ENCODE assay signal across 9 cellular contexts in the genomic region with DNA sequence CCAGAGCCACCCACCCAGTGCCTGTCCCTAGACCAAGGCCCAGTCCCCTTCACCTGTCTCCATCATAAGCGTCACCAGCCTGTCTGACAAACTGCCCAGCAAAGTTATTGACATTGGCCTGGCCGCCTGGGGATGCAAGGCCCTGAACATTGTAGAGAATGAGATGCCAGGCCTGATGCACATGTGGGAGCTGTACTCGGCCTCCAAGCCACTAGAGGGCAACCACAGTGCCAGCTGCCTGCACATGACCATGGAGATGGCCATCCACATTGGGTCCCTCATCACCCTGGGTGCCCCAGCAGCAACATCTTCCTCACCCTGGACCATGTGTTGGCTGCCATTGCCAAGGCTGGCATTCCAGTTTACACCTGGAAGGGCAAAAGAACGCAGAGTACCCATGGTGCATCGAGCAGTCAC.
DNase-seq lines count a peak whose midpoint lies in the region; ATAC-seq, FAIRE-seq and TF ChIP-seq lines count a peak whose summit lies in the region.
"Had no signal": no experiment of that assay in that cellular context is flagged by ENCODE, and none has a peak within 500 bp of the region (broad histone marks: within the 10 kb centered on the region; RNA-seq: fewer than 3 reads in every experiment).

No MANE protein-coding gene starts in this region.

- H3K9me1 ChIP-seq in endothelial cell of umbilical vein (replicated peaks; ENCODE audit: control insufficient read depth, extremely low read depth, insufficient read depth, low read length) = no peaks in the 10 kb centered on the region

- H3K4me2 ChIP-seq in PC-3 (ENCODE audit: low read length) = no peak overlapping the region
- no peak overlapping the region for H3K4me2 ChIP-seq in endothelial cell of umbilical vein (ENCODE audit: insufficient read depth, low read length)

- DNase-seq in cardiac septum (ENCODE audit: low spot score) (peak; percentile 67), right cardiac atrium (no peak), PC-3 (no peak), endothelial cell of umbilical vein (ENCODE audit: low read depth, low spot score) (no peak), posterior vena cava (ENCODE audit: low spot score) (no peak), globus pallidus (ENCODE audit: low spot score) (no peak), NCI-H2196 treated with DMSO at 0.1 percent for 48 hours (lab: John Stamatoyannopoulos, UW; ENCODE audit: unreplicated experiment) (no peak)
- DNase-seq: heart right ventricle had no signal

- CTCF ChIA-PET in PC-3 (lab: Charles Lee) = no interaction called here
- CTCF ChIA-PET in endothelial cell of umbilical vein (lab: Charles Lee) = no interaction called here

- H3K79me2 ChIP-seq in PC-3 (ENCODE audit: low read length) (no peaks in the 10 kb centered on the region), endothelial cell of umbilical vein (ENCODE audit: control insufficient read depth, insufficient read depth, low read length) (no peaks in the 10 kb centered on the region)

- H2AFZ ChIP-seq in PC-3 (ENCODE audit: low read length) (no peak overlapping the region), endothelial cell of umbilical vein (ENCODE audit: low read depth, low read length) (no peak overlapping the region)

- BruUV-seq in PC-3 (replicated peaks; lab: Mats Ljungman, UMichigan) (no TSS peak), endothelial cell of umbilical vein (replicated peaks; lab: Mats Ljungman, UMichigan) (no TSS peak)

- H3K9me3 ChIP-seq in right cardiac atrium (ENCODE audit: control insufficient read depth, low read length) = no peaks in the 10 kb centered on the region
- H3K9me3 ChIP-seq in PC-3 (ENCODE audit: low read length) = no peaks in the 10 kb centered on the region
- no peaks in the 10 kb centered on the region for H3K9me3 ChIP-seq in endothelial cell of umbilical vein (replicated peaks; ENCODE audit: control insufficient read depth, insufficient read depth, low read length)
- H3K9me3 ChIP-seq: heart right ventricle had no signal

- no peaks in the 10 kb centered on the region for H3F3A ChIP-seq in PC-3 (ENCODE audit: low read length, unreplicated experiment)

- H3K9ac ChIP-seq in PC-3 (ENCODE audit: low read length) (no peak overlapping the region), endothelial cell of umbilical vein (replicated peaks; ENCODE audit: extremely low read depth, insufficient read depth, low read length) (no peak overlapping the region)

- H3K4me1 ChIP-seq in right cardiac atrium (ENCODE audit: control insufficient read depth, insufficient read depth, low read length) (no peaks in the 10 kb centered on the region), PC-3 (ENCODE audit: insufficient read depth, low read length) (no peaks in the 10 kb centered on the region), endothelial cell of umbilical vein (ENCODE audit: control insufficient read depth, extremely low read depth, insufficient read depth, low read length) (no peaks in the 10 kb centered on the region)
- H3K4me1 ChIP-seq: heart right ventricle had no signal

- H4K20me1 ChIP-seq in PC-3 (ENCODE audit: low read length) = no peaks in the 10 kb centered on the region
- H4K20me1 ChIP-seq in endothelial cell of umbilical vein (replicated peaks; ENCODE audit: control insufficient read depth, extremely low read depth, insufficient read depth, low read length) = no peaks in the 10 kb centered on the region

- H3K27ac ChIP-seq in right cardiac atrium (ENCODE audit: low read length) = no peak overlapping the region
- no peak overlapping the region for H3K27ac ChIP-seq in PC-3 (ENCODE audit: low read length)
- H3K27ac ChIP-seq in endothelial cell of umbilical vein (ENCODE audit: insufficient read depth, low read depth, low read length) = no peak overlapping the region
- H3K27ac ChIP-seq: heart right ventricle had no signal

- no peaks in the 10 kb centered on the region for H3K27me3 ChIP-seq in right cardiac atrium (ENCODE audit: control insufficient read depth, insufficient read depth)
- no peaks in the 10 kb centered on the region for H3K27me3 ChIP-seq in PC-3 (ENCODE audit: low read length)
- H3K27me3 ChIP-seq in endothelial cell of umbilical vein (ENCODE audit: control insufficient read depth in 2 of 2, insufficient read depth in 2 of 2, low read length in 2 of 2) = no peaks in the 10 kb centered on the region

- peak; percentile 50 for TF ChIP-seq CTCF in PC-3 (conservative IDR thresholded peaks at IDR 0.05; ENCODE audit: low read depth, low read length)
- TF ChIP-seq CTCF in endothelial cell of umbilical vein (IDR thresholded peaks at IDR 0.05; ENCODE audit: extremely low read depth in 1 of 2, insufficient read depth in 1 of 2, low read depth in 1 of 2, low read length in 2 of 2) = peak; percentile 11

- intact Hi-C loops in cardiac septum (cut with DNase I) = no loop called here
- intact Hi-C loops in right cardiac atrium (cut with DNase I) = loop anchor here in 1 of 4 donors (10.0 kb wide), 1 partner anchor 102 kb away; no protein-coding TSS in a partner anchor
- intact Hi-C loops in PC-3 (cut with micrococcal nuclease) = loop anchor here (10.0 kb wide), 1 partner anchor 342 kb away; no protein-coding TSS in a partner anchor
- intact Hi-C loops in endothelial cell of umbilical vein (cut with micrococcal nuclease) = no loop called here
- intact Hi-C loops in posterior vena cava (cut with DNase I) = no loop called here

- ATAC-seq in right cardiac atrium = no peak
- no peak for ATAC-seq in PC-3
- no peak for ATAC-seq in GM19397 (IDR thresholded peaks at IDR 0.05; ENCODE audit: unreplicated experiment)
- ATAC-seq: heart right ventricle had no signal

- no peak for TF ChIP-seq POLR2A in endothelial cell of umbilical vein (IDR thresholded peaks at IDR 0.05; ENCODE audit: low read depth, low read length)

- FAIRE-seq in endothelial cell of umbilical vein (lab: Jason Lieb, UNC) = no peak

- H3K36me3 ChIP-seq in PC-3 (ENCODE audit: low read depth, low read length) = no peaks in the 10 kb centered on the region
- no peaks in the 10 kb centered on the region for H3K36me3 ChIP-seq in endothelial cell of umbilical vein (ENCODE audit: control insufficient read depth in 2 of 2, extremely low read depth in 1 of 2, insufficient read depth in 2 of 2, low read length in 2 of 2)
- H3K36me3 ChIP-seq: heart right ventricle had no signal

- H3K9me2 ChIP-seq in PC-3 (replicated peaks; ENCODE audit: low read length) = no peaks in the 10 kb centered on the region

- POLR2A ChIA-PET in PC-3 (lab: Charles Lee; ENCODE audit: unreplicated experiment) = no interaction called here
- POLR2A ChIA-PET in endothelial cell of umbilical vein (lab: Charles Lee) = interaction anchor here (0.6 kb wide), 1 partner anchor 171 kb away, joined by 4 read pairs; no protein-coding TSS in a partner anchor

- WGBS in right cardiac atrium = 86% methylated on average over 5 of the region's 5 CpGs

- dilution Hi-C loops in endothelial cell of umbilical vein (cut with MboI; ENCODE audit: extremely low pct_ligation_motif_present, low sequenced_read_pairs) = no loop called here

- H3K4me3 ChIP-seq in right cardiac atrium (ENCODE audit: low read length) (no peak overlapping the region), PC-3 (ENCODE audit: low read length) (no peak overlapping the region), endothelial cell of umbilical vein (replicated peaks in 1 of 3; ENCODE audit: insufficient read depth in 1 of 3, low read depth in 1 of 3, low read length in 3 of 3) (no peak overlapping the region)
- H3K4me3 ChIP-seq: heart right ventricle had no signal

TF ChIP-seq in endothelial cell of umbilical vein, 7 proteins besides CTCF, POLR2A, EP300 and RAD21:
- TF ChIP-seq POLR2AphosphoS5 (IDR thresholded peaks at IDR 0.05; ENCODE audit: insufficient read depth, low read depth, low read length) (no peak), FOS (IDR thresholded peaks at IDR 0.05; ENCODE audit: borderline replicate concordance, insufficient read depth, low read length) (no peak), EZH2 (IDR thresholded peaks at IDR 0.05; ENCODE audit: borderline replicate concordance, low read depth, low read length, severe bottlenecking) (no peak), JUN (IDR thresholded peaks at IDR 0.05; ENCODE audit: borderline replicate concordance, insufficient read depth, insufficient read length, low read depth) (no peak)
TF ChIP-seq in endothelial cell of umbilical vein: peak in this region for 0.
